ENCODE assay signal across 36 cellular contexts in the genomic region with DNA sequence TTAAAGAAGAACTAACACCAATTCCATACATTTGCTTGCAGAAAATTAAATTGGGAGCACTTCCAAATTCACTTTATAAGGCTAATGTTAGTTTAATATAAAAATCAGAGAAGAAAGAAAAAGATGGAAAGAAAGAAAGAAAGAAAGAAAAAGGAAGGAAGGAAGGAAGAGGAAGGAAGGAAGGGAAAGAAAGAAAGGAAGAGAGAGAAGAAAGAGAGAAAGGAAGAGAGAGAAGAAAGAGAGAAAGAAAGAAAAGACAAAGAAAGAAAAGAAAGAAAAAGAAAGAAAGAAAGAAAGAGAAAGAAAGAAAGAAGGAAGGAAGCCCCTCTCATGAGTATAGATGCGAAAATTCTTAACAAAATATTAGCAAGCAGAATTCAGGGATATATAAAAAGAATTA.
"Had no signal": no experiment of that assay in that cellular context is flagged by ENCODE, and none has a peak within 500 bp of the region (broad histone marks: within the 10 kb centered on the region; RNA-seq: fewer than 3 reads in every experiment).

No MANE protein-coding gene starts in this region.

- DNase-seq: activated B cell treated with CpG ODN at 0.5 μM for 24 hours; activated CD4-positive, alpha-beta memory T cell treated with anti-CD3 and anti-CD28 coated beads for 36 hours; activated CD4-positive, alpha-beta T cell treated with anti-CD3 and anti-CD28 coated beads for 4 hours; activated CD4-positive, alpha-beta T cell treated with anti-CD3 and anti-CD28 coated beads, Interleukin-2, amount 10 ng/mL, durations not matched to agents 24 days and 14 days; activated CD4-positive, alpha-beta T cell treated with anti-CD3 and anti-CD28 coated beads, Interleukin-2, amount 50 U/mL, for 1 hour; activated CD4-positive, alpha-beta T cell treated with anti-CD3 and anti-CD28 coated beads, Interleukin-2, amount 50 U/mL, for 4 hours; activated CD4-positive, CD25-positive, alpha-beta regulatory T cell treated with anti-CD3 and anti-CD28 coated beads, Interleukin-2, amount 50 U/mL, for 72 hours; activated CD8-positive, alpha-beta memory T cell treated with anti-CD3 and anti-CD28 coated beads, Interleukin-2, amount 50 U/mL, for 4 hours; activated effector memory CD4-positive, alpha-beta T cell treated with anti-CD3 and anti-CD28 coated beads, Interleukin-2, amount 50 U/mL, for 16 hours; activated gamma-delta T cell treated with Interleukin-2 at 50 U/mL for 16 hours; activated naive CD4-positive, alpha-beta T cell; activated naive CD4-positive, alpha-beta T cell treated with anti-CD3 and anti-CD28 coated beads for 36 hours; activated naive CD8-positive, alpha-beta T cell treated with anti-CD3 and anti-CD28 coated beads, Interleukin-2, amount 10 ng/mL, durations not matched to agents 7 days and 5 days; activated naive CD8-positive, alpha-beta T cell treated with anti-CD3 and anti-CD28 coated beads, Interleukin-2, amount 50 U/mL, for 24 hours; activated T-cell treated with anti-CD3 and anti-CD28 coated beads for 4 hours; activated T-cell treated with anti-CD3 and anti-CD28 coated beads, Interleukin-2, amount 50 U/mL, for 1 hour; activated T-cell treated with anti-CD3 and anti-CD28 coated beads, Interleukin-2, amount 50 U/mL, for 4 hours; activated T-cell treated with anti-CD3 and anti-CD28 coated beads, Interleukin-2, amount 50 U/mL, for 72 hours; amygdala; anterior cingulate cortex; caudate nucleus; colonic mucosa; T-helper 1 cell; T-helper 2 cell; T-helper 9 cell had no signal

- H3K4me1 Mint-ChIP-seq: activated B cell treated with CpG ODN at 0.5 μM for 24 hours; activated CD4-positive, alpha-beta T cell treated with anti-CD3 and anti-CD28 coated beads, Interleukin-2, amount 10 ng/mL, durations not matched to agents 24 days and 14 days; activated naive CD4-positive, alpha-beta T cell treated with anti-CD3 and anti-CD28 coated beads, Interleukin-2, amount 50 U/mL, for 24 hours; activated naive CD8-positive, alpha-beta T cell treated with anti-CD3 and anti-CD28 coated beads, Interleukin-2, amount 10 ng/mL, durations not matched to agents 7 days and 5 days; activated T-helper 17 cell treated with anti-CD3 and anti-CD28 coated beads, Interleukin-2, amount 50 U/mL, for 72 hours; brain had no signal

- H3K4me1 ChIP-seq: ascending aorta, colonic mucosa had no signal

- H3K27me3 Mint-ChIP-seq: activated B cell treated with CpG ODN at 0.5 μM for 24 hours; activated CD4-positive, alpha-beta memory T cell treated with anti-CD3 and anti-CD28 coated beads for 36 hours; activated naive CD4-positive, alpha-beta T cell treated with anti-CD3 and anti-CD28 coated beads, Interleukin-2, amount 50 U/mL, for 24 hours; activated naive CD8-positive, alpha-beta T cell; activated naive CD8-positive, alpha-beta T cell treated with anti-CD3 and anti-CD28 coated beads, Interleukin-2, amount 50 U/mL, for 24 hours; activated T-helper 17 cell treated with anti-CD3 and anti-CD28 coated beads, Interleukin-2, amount 50 U/mL, for 72 hours; brain had no signal

- H3K36me3 ChIP-seq: ascending aorta, cardiac muscle cell, colonic mucosa had no signal

- H3K4me3 Mint-ChIP-seq: activated B cell treated with CpG ODN at 0.5 μM for 24 hours; activated CD4-positive, alpha-beta memory T cell treated with anti-CD3 and anti-CD28 coated beads for 36 hours; activated CD4-positive, alpha-beta T cell treated with anti-CD3 and anti-CD28 coated beads, Interleukin-2, amount 10 ng/mL, durations not matched to agents 24 days and 14 days; activated naive CD4-positive, alpha-beta T cell treated with anti-CD3 and anti-CD28 coated beads for 36 hours; activated naive CD4-positive, alpha-beta T cell treated with anti-CD3 and anti-CD28 coated beads, Interleukin-2, amount 50 U/mL, for 24 hours; activated naive CD8-positive, alpha-beta T cell; activated naive CD8-positive, alpha-beta T cell treated with anti-CD3 and anti-CD28 coated beads, Interleukin-2, amount 10 ng/mL, durations not matched to agents 7 days and 5 days; activated naive CD8-positive, alpha-beta T cell treated with anti-CD3 and anti-CD28 coated beads, Interleukin-2, amount 50 U/mL, for 24 hours; activated T-cell treated with anti-CD3 and anti-CD28 coated beads, Interleukin-2, amount 50 U/mL, for 4 hours; activated T-cell treated with anti-CD3 and anti-CD28 coated beads, Interleukin-2, amount 50 U/mL, for 72 hours; activated T-helper 1 cell treated with anti-CD3 and anti-CD28 coated beads, Interleukin-12 subunit alpha, Interleukin-12 subunit beta, Interleukin-2, Interleukin-4 antibody, amounts not matched to agents 30 ng/mL and 10 ng/mL and 1 ng/mL, durations not matched to agents 14 hours and 24 hours and 36 hours; activated T-helper 17 cell treated with anti-CD3 and anti-CD28 coated beads, Interleukin-2, amount 50 U/mL, for 72 hours; brain; T-helper 1 cell treated with Interleukin-12 subunit alpha and Interleukin-12 subunit beta and Interleukin-4 antibody, amounts not matched to agents 30 μg/mL and 1 μg/mL, for 36 hours; T-helper 2 cell treated with Interferon-gamma antibody and Interleukin-4, amounts not matched to agents 5 μg/mL and 100 μg/mL, for 36 hours had no signal

- H3K36me3 Mint-ChIP-seq: brain had no signal

- H3K9me3 ChIP-seq: colonic mucosa had no signal

- H3K4me3 ChIP-seq: ascending aorta, cardiac muscle cell, colonic mucosa had no signal

- ATAC-seq: activated naive CD8-positive, alpha-beta T cell treated with anti-CD3 and anti-CD28 coated beads, Interleukin-2, amount 50 U/mL, for 24 hours; activated T-cell treated with anti-CD3 and anti-CD28 coated beads, Interleukin-2, amount 50 U/mL, for 4 hours; activated T-cell treated with anti-CD3 and anti-CD28 coated beads, Interleukin-2, amount 50 U/mL, for 72 hours; activated T-helper 17 cell treated with anti-CD3 and anti-CD28 coated beads, Interleukin-2, amount 50 U/mL, for 72 hours had no signal

- H3K27ac Mint-ChIP-seq: activated B cell treated with CpG ODN at 0.5 μM for 24 hours; activated CD4-positive, alpha-beta memory T cell treated with anti-CD3 and anti-CD28 coated beads for 36 hours; activated CD4-positive, alpha-beta T cell treated with anti-CD3 and anti-CD28 coated beads, Interleukin-2, amount 10 ng/mL, durations not matched to agents 24 days and 14 days; activated naive CD4-positive, alpha-beta T cell treated with anti-CD3 and anti-CD28 coated beads for 36 hours; activated naive CD4-positive, alpha-beta T cell treated with anti-CD3 and anti-CD28 coated beads, Interleukin-2, amount 50 U/mL, for 24 hours; activated naive CD8-positive, alpha-beta T cell; activated naive CD8-positive, alpha-beta T cell treated with anti-CD3 and anti-CD28 coated beads, Interleukin-2, amount 10 ng/mL, durations not matched to agents 7 days and 5 days; activated naive CD8-positive, alpha-beta T cell treated with anti-CD3 and anti-CD28 coated beads, Interleukin-2, amount 50 U/mL, for 24 hours; activated T-cell treated with anti-CD3 and anti-CD28 coated beads, Interleukin-2, amount 50 U/mL, for 72 hours; activated T-helper 1 cell treated with anti-CD3 and anti-CD28 coated beads, Interleukin-12 subunit alpha, Interleukin-12 subunit beta, Interleukin-2, Interleukin-4 antibody, amounts not matched to agents 30 ng/mL and 10 ng/mL and 1 ng/mL, durations not matched to agents 14 hours and 24 hours and 36 hours; activated T-helper 17 cell treated with anti-CD3 and anti-CD28 coated beads, Interleukin-2, amount 50 U/mL, for 72 hours; brain; T-helper 1 cell treated with Interleukin-12 subunit alpha and Interleukin-12 subunit beta and Interleukin-4 antibody, amounts not matched to agents 30 μg/mL and 1 μg/mL, for 36 hours; T-helper 2 cell treated with Interferon-gamma antibody and Interleukin-4, amounts not matched to agents 5 μg/mL and 100 μg/mL, for 36 hours had no signal

- H3K27me3 ChIP-seq: ascending aorta, cardiac muscle cell, colonic mucosa had no signal

- FAIRE-seq: bronchial epithelial cell had no signal

- H3K27ac ChIP-seq: ascending aorta, cardiac muscle cell, colonic mucosa, VCaP had no signal
